ENCODE assay signal across 18 cellular contexts in the genomic region with DNA sequence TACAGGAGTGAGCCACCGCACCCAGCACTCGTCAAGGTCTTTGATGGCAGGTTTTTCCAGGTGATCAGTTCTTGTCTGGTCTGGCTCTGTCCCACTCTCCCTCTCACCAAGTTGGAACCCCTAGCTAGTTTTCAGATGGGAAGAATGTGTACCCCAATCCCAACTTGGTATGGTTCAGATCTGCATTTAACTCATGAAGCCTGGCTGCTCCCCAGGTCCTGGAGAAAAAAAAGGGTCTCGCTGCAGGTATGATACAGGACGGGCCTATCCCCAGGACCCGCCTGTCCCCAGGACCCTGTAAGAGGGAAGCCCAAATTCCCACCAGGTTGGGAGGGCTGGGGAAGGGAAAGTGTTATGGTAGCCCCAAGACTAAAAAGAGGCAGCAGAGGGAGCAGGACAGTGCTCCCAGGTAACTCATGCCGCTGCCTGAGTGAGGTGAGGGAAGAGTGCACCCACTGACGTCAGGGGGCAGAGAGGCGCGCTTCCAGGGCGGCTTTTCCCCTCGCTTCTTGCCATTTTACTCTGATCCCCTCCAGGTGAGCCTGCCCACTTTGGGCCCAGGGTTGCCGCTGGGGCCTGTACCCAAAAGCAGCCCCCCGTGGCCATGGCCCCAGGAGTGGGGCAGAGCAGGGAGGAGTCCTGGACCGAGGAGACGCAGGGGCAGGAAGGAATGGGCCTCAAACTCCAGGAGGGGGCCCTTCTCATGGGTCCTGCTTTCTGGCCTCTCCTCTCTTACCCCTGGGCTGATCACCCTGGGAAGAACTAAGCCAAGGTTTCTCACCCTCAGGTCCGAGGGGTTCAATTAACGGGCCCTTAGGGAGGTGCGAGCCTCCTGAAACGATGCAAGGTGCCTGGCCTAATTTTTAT. TPM values are rescaled to one million over a fixed set of nuclear protein-coding genes. Genes with fewer than 3 reads are reported as not detected.
DNase-seq lines count a peak whose midpoint lies in the region; ATAC-seq, FAIRE-seq and TF ChIP-seq lines count a peak whose summit lies in the region.
"Had no signal": no experiment of that assay in that cellular context is flagged by ENCODE, and none has a peak within 500 bp of the region (broad histone marks: within the 10 kb centered on the region; RNA-seq: fewer than 3 reads in every experiment).

No MANE protein-coding gene starts in this region.

- 86% methylated on average over 16 of the region's 19 CpGs for WGBS in K562 (ENCODE audit: insufficient coverage, low coverage, missing lambda C conversion rate)

- intact Hi-C loops in breast epithelium (cut with DNase I; ENCODE audit: low total_unique reads) = no loop called here
- intact Hi-C loops in MCF 10A (cut with micrococcal nuclease) = no loop called here
- intact Hi-C loops in K562 (cut with micrococcal nuclease) = no loop called here
- intact Hi-C loops in vagina (cut with DNase I) = no loop called here

- peak overlapping the region in 1 of 3 donors; percentile 63 for H3K4me3 ChIP-seq in breast epithelium
- peak overlapping the region; percentile 61; the same call in 1 of the 2 replicates for H3K4me3 ChIP-seq in K562
- no peak overlapping the region for H3K4me3 ChIP-seq in vagina

- POLR2A ChIA-PET in MCF 10A (lab: Yijun Ruan, JAX) = interaction anchor here (1.6 to 1.7 kb wide), 3 partner anchors 118 to 131 kb away, joined by 7 to 10 read pairs (median 9); a partner anchor contains a TSS
- POLR2A ChIA-PET in K562 (lab: Yijun Ruan, JAX) = no interaction called here

- H3K27me3 Mint-ChIP-seq in MCF 10A (ENCODE audit: insufficient read depth, unreplicated experiment) = no peaks in the 10 kb centered on the region
- no peaks in the 10 kb centered on the region for H3K27me3 Mint-ChIP-seq in naive B cell

- no peak for DNase-seq in breast epithelium (ENCODE audit: low spot score in 2 of 2)
- DNase-seq in MCF 10A (ENCODE audit: unreplicated experiment) = no peak
- no peak for DNase-seq in K562 (ENCODE audit: extremely low read depth in 1 of 4, low spot score in 3 of 4)
- DNase-seq in naive B cell = no peak
- DNase-seq in vagina (ENCODE audit: extremely low spot score in 2 of 2) = peak in 1 of 2 donors; percentile 81
- DNase-seq in NCI-H774 (lab: John Stamatoyannopoulos, UW) = no peak
- no peak for DNase-seq in cerebellar nuclear complex (lab: John Stamatoyannopoulos, UW)
- DNase-seq: activated CD4-positive, alpha-beta T cell treated with anti-CD3 and anti-CD28 coated beads, Interleukin-2, amount 50 U/mL, for 48 hours; brain microvascular endothelial cell; DMS53; effector CD4-positive, alpha-beta T cell; mesendoderm; NCI-H2081; NCI-H69; RPMI8226 had no signal

- BruUV-seq in MCF 10A (replicated peaks; lab: Mats Ljungman, UMichigan) (no TSS peak), K562 (replicated peaks; lab: Mats Ljungman, UMichigan) (no TSS peak)

- H3K9me3 ChIP-seq in breast epithelium = no peaks in the 10 kb centered on the region
- no peaks in the 10 kb centered on the region for H3K9me3 ChIP-seq in K562 (replicated peaks; ENCODE audit: control insufficient read depth, insufficient read depth, low read depth, low read length)
- no peaks in the 10 kb centered on the region for H3K9me3 ChIP-seq in vagina
- H3K9me3 ChIP-seq: pancreas had no signal

- TF ChIP-seq EP300 in K562 (IDR thresholded peaks at IDR 0.05; ENCODE audit: low read length) = no peak

- no peaks in the 10 kb centered on the region for H3K9me1 ChIP-seq in K562 (ENCODE audit: control insufficient read depth, insufficient read depth, low read length)

- H3K79me2 ChIP-seq in K562 (ENCODE audit: control insufficient read depth, insufficient read depth, low read length) = no peaks in the 10 kb centered on the region; the same call in 2 of the 3 replicates

- H3K4me1 Mint-ChIP-seq in MCF 10A (ENCODE audit: insufficient read depth, unreplicated experiment) (no peaks in the 10 kb centered on the region), naive B cell (peaks cover 0 to 10% (median 5%) of the 10 kb centered on the region in 3 donors)

- H3K4me3 Mint-ChIP-seq in MCF 10A (ENCODE audit: unreplicated experiment) (no peak overlapping the region), naive B cell (peak overlapping the region in 6 of 8 donors; percentile 69 to 94 (median 89))

- H3K4me1 ChIP-seq in breast epithelium (no peaks in the 10 kb centered on the region), K562 (replicated peaks in 1 of 2; ENCODE audit: control insufficient read depth in 2 of 2, insufficient read depth in 2 of 2, low read length in 2 of 2) (peaks cover 7 to 23% of the 10 kb centered on the region in 2 experiments; a peak in 3 of 5 replicates), vagina (peaks cover 8% of the 10 kb centered on the region)
- H3K4me1 ChIP-seq: pancreas had no signal

- in situ Hi-C loops in K562 (cut with MboI) = no loop called here

- no peak for TF ChIP-seq CTCF in breast epithelium (IDR thresholded peaks at IDR 0.05)
- no peak for TF ChIP-seq CTCF in MCF 10A (IDR thresholded peaks at IDR 0.05; ENCODE audit: unreplicated experiment)
- no peak for TF ChIP-seq CTCF in K562 (IDR thresholded peaks at IDR 0.05 in 2 of 3, conservative IDR thresholded peaks at IDR 0.05 in 1 of 3; ENCODE audit: insufficient read depth in 2 of 3, low read depth in 1 of 3, low read length in 3 of 3)
- TF ChIP-seq CTCF in vagina (IDR thresholded peaks at IDR 0.05) = no peak

- H3K36me3 Mint-ChIP-seq in MCF 10A (ENCODE audit: insufficient read depth, unreplicated experiment) = peaks cover 6% of the 10 kb centered on the region
- H3K36me3 Mint-ChIP-seq in naive B cell = no peaks in the 10 kb centered on the region

- H4K20me1 ChIP-seq in K562 (replicated peaks; ENCODE audit: control insufficient read depth, insufficient read depth, low read length) = no peaks in the 10 kb centered on the region

- no peaks in the 10 kb centered on the region for H3K9me3 Mint-ChIP-seq in MCF 10A (ENCODE audit: unreplicated experiment)
- no peaks in the 10 kb centered on the region for H3K9me3 Mint-ChIP-seq in naive B cell

- TF ChIP-seq POLR2A in breast epithelium (IDR thresholded peaks at IDR 0.05) (no peak), K562 (conservative IDR thresholded peaks at IDR 0.05) (no peak), vagina (IDR thresholded peaks at IDR 0.05) (no peak)

- H3K27ac Mint-ChIP-seq in MCF 10A (ENCODE audit: low read depth, unreplicated experiment) = no peak overlapping the region
- peak overlapping the region in 5 of 6 donors; percentile 22 to 95 (median 61) for H3K27ac Mint-ChIP-seq in naive B cell

- ATAC-seq in K562 = no peak
- no peak for ATAC-seq in naive B cell (ENCODE audit: low read depth in 2 of 2)
- ATAC-seq in HG03135 (IDR thresholded peaks at IDR 0.05; ENCODE audit: unreplicated experiment) = no peak

- peak overlapping the region; percentile 94 for H3K4me2 ChIP-seq in K562 (ENCODE audit: insufficient read depth, low read length)

- peak overlapping the region; percentile 15 to 84; a peak in 3 of 4 replicates for H3K9ac ChIP-seq in K562 (ENCODE audit: insufficient read depth in 1 of 2, low read depth in 2 of 2, low read length in 2 of 2)

- H3K27me3 ChIP-seq in breast epithelium (no peaks in the 10 kb centered on the region), K562 (ENCODE audit: control insufficient read depth in 2 of 2, insufficient read depth in 2 of 2, low read length in 2 of 2) (no peaks in the 10 kb centered on the region), vagina (no peaks in the 10 kb centered on the region)
- H3K27me3 ChIP-seq: brain microvascular endothelial cell, pancreas had no signal

- TF ChIP-seq RAD21 in K562 (CRISPR knock-in tag; conservative IDR thresholded peaks at IDR 0.05 in 1 of 2, IDR thresholded peaks at IDR 0.05 in 1 of 2) = no peak

- FAIRE-seq in K562 (lab: Jason Lieb, UNC) = no peak
- FAIRE-seq: pancreas had no signal

- CTCF ChIA-PET in MCF 10A (lab: Yijun Ruan, JAX) (interaction anchor here (0.6 to 1.2 kb wide), 2 partner anchors 148 to 215 kb away, joined by 4 to 5 read pairs; no protein-coding TSS in a partner anchor), K562 (lab: Yijun Ruan, JAX; ENCODE audit: low intra/inter-chr PET ratio) (interaction anchor here (0.6 kb wide), 1 partner anchor 246 kb away, joined by 3 read pairs; no protein-coding TSS in a partner anchor)

- H3K36me3 ChIP-seq in breast epithelium (no peaks in the 10 kb centered on the region), K562 (ENCODE audit: control insufficient read depth, insufficient read depth, low read length) (no peaks in the 10 kb centered on the region), vagina (no peaks in the 10 kb centered on the region)
- H3K36me3 ChIP-seq: brain microvascular endothelial cell, pancreas had no signal

- peak overlapping the region; percentile 88 for H2AFZ ChIP-seq in K562 (ENCODE audit: low read depth, low read length)

- H3K27ac ChIP-seq in breast epithelium (peak overlapping the region; percentile 78 to 96), K562 (ENCODE audit: extremely low read depth, low read depth, low read length) (peak overlapping the region; percentile 87), vagina (peak overlapping the region; percentile 82)

TF ChIP-seq in K562, 482 proteins besides CTCF, POLR2A, EP300 and RAD21 (continues in another document):
- TF ChIP-seq RFX1 (IDR thresholded peaks at IDR 0.05) (no peak), TBL1XR1 (IDR thresholded peaks at IDR 0.05; ENCODE audit: low read length in 2 of 2) (no peak), KLF6 (CRISPR knock-in tag; IDR thresholded peaks at IDR 0.05; ENCODE audit: borderline replicate concordance) (no peak), ZNF431 (CRISPR knock-in tag; IDR thresholded peaks at IDR 0.05) (no peak)

RNA-seq across cellular contexts. Expression of a gene that starts 36.4 kb away (rescaled TPM):
- total RNA-seq in breast epithelium (1 to 10 TPM; 3.4 to 7.9 (median 3.4) TPM), MCF 10A (2022) (0.70 and 0.71 TPM in 2 replicates), K562 (2014; rRNA removed) (0.45 and 0.59 TPM in 2 replicates), K562 (2014; rRNA removed; fragmentation: Illumina TruSeq; extraction: Trizol) (0.16 and 0.18 TPM in 2 replicates), K562 (2015; rRNA removed; fragmentation: Illumina TruSeq; extraction: Trizol) (0.08 TPM in 1 of 2 replicates, not detected in the other), K562 (2021) (0.47 and 0.91 TPM in 2 replicates), vagina (9.8 TPM)
- total RNA-seq in K562 (2011; cell fraction: chromatin; rRNA removed; ENCODE audit: low replicate concordance) = 0.32 and 1.6 TPM in 2 replicates
- 0.39 and 2.3 TPM in 2 replicates for total RNA-seq in K562 (2011; cell fraction: nucleolus; rRNA removed)
- total RNA-seq in K562 (2011; cell fraction: nucleoplasm; rRNA removed) = 0.84 and 0.88 TPM in 2 replicates
- polyA plus RNA-seq in K562 (2011; rRNA removed) (0.55 and 0.74 TPM in 2 replicates), K562 (2014; fragmentation: Illumina TruSeq; extraction: Trizol) (0.30 and 0.37 TPM in 2 replicates), K562 (2014; fragmentation: Nextera tagmentation; extraction: Ambion mirVana) (under 1 TPM in 1 of 2 experiments, not detected in 1; 0.04 TPM), K562 (2014; rRNA removed) (0.43 and 0.46 TPM in 2 replicates), naive B cell (ENCODE audit: low read depth in 6 of 6) (not detected)
- 1.0 and 2.3 TPM in 2 replicates for polyA plus RNA-seq in K562 (2011; cell fraction: cytosol; rRNA removed)
- polyA plus RNA-seq in K562 (2011; cell fraction: nucleus; rRNA removed) = 0.60 and 0.94 TPM in 2 replicates
- 0.42 and 0.48 TPM in 2 replicates for polyA plus RNA-seq in K562 (2012)
- polyA minus RNA-seq in K562 (2011; rRNA and poly(A)+ RNA removed) = 0.30 and 0.70 TPM in 2 replicates
- polyA minus RNA-seq in K562 (2011; cell fraction: cytosol; rRNA and poly(A)+ RNA removed) = 0.48 and 1.0 TPM in 2 replicates
- 0.44 and 0.54 TPM in 2 replicates for polyA minus RNA-seq in K562 (2011; cell fraction: nucleus; rRNA and poly(A)+ RNA removed)
- total RNA-seq: T-helper 2 cell treated with Interferon-gamma antibody and Interleukin-4, amounts not matched to agents 100 ng/mL and 5 ng/mL, for 36 hours had no signal
